In genomic region chr13:112398347-112398746, GRCh38 we compare ENCODE assay signal across 14 cellular contexts. TPM values are rescaled to one million over a fixed set of nuclear protein-coding genes. Genes with fewer than 3 reads are reported as not detected.
DNase-seq lines count a peak whose midpoint lies in the region; ATAC-seq, FAIRE-seq and TF ChIP-seq lines count a peak whose summit lies in the region.
"Not testable (repeated sequence)": the region's sequence is repeated elsewhere in the genome, so short reads cannot be mapped to it uniquely, and the experiment has no call there.
"Had no signal": no experiment of that assay in that cellular context is flagged by ENCODE, and none has a peak within 500 bp of the region (broad histone marks: within the 10 kb centered on the region; RNA-seq: fewer than 3 reads in every experiment).

No MANE protein-coding gene starts in this region.

- H3K9me1 ChIP-seq in K562 (ENCODE audit: control insufficient read depth, insufficient read depth, low read length); keratinocyte (ENCODE audit: control insufficient read depth, extremely low read depth, insufficient read depth, low read length): not testable (repeated sequence)

- TF ChIP-seq CTCF in RWPE2 (IDR thresholded peaks at IDR 0.05; ENCODE audit: poor library complexity, severe bottlenecking); K562 (IDR thresholded peaks at IDR 0.05 in 2 of 3, conservative IDR thresholded peaks at IDR 0.05 in 1 of 3; ENCODE audit: insufficient read depth in 2 of 3, low read depth in 1 of 3, low read length in 3 of 3); keratinocyte (optimal IDR thresholded peaks at IDR 0.05 in 1 of 3, IDR thresholded peaks at IDR 0.05 in 1 of 3, conservative IDR thresholded peaks at IDR 0.05 in 1 of 3; ENCODE audit: extremely low read depth in 1 of 3, insufficient read depth in 2 of 3, low read length in 3 of 3): not testable (repeated sequence)

- not testable (repeated sequence) for H3K4me3 Mint-ChIP-seq in activated T-cell treated with anti-CD3 and anti-CD28 coated beads, Interleukin-2, amount 50 U/mL, for 72 hours

- not testable (repeated sequence) for BruUV-seq in K562 (replicated peaks; lab: Mats Ljungman, UMichigan)

- WGBS in K562 (ENCODE audit: insufficient coverage, low coverage, missing lambda C conversion rate) = 0% methylated on average over 5 of the region's 6 CpGs

- H3K36me3 ChIP-seq in RWPE2 (ENCODE audit: low read depth); K562 (ENCODE audit: control insufficient read depth, insufficient read depth, low read length); keratinocyte (ENCODE audit: control insufficient read depth in 2 of 2, extremely low read depth in 1 of 2, insufficient read depth in 2 of 2, low read length in 2 of 2): not testable (repeated sequence)

- H3K36me3 Mint-ChIP-seq in activated T-cell treated with anti-CD3 and anti-CD28 coated beads, Interleukin-2, amount 50 U/mL, for 72 hours (ENCODE audit: insufficient read depth in 2 of 2) = not testable (repeated sequence)

- CTCF ChIA-PET in K562 (lab: Yijun Ruan, JAX; ENCODE audit: low intra/inter-chr PET ratio) = not testable (repeated sequence)

- H2AFZ ChIP-seq in K562 (ENCODE audit: low read depth, low read length); keratinocyte (ENCODE audit: control insufficient read depth, low read length): not testable (repeated sequence)

- not testable (repeated sequence) for H3K4me3 ChIP-seq in RWPE2 (ENCODE audit: severe bottlenecking); K562; keratinocyte (ENCODE audit: control insufficient read depth in 2 of 3, extremely low read depth in 1 of 3, insufficient read depth in 2 of 3, low read depth in 1 of 3, low read length in 3 of 3)

- not testable (repeated sequence) for TF ChIP-seq EP300 in K562 (IDR thresholded peaks at IDR 0.05; ENCODE audit: low read length)

- not testable (repeated sequence) for H4K20me1 ChIP-seq in K562 (replicated peaks; ENCODE audit: control insufficient read depth, insufficient read depth, low read length); keratinocyte (ENCODE audit: control insufficient read depth, extremely low read depth, insufficient read depth, low read length)

- not testable (repeated sequence) for H3K4me2 ChIP-seq in K562 (ENCODE audit: insufficient read depth, low read length); keratinocyte (ENCODE audit: control insufficient read depth, extremely low read depth, insufficient read depth, low read depth, low read length)

- not testable (repeated sequence) for H3K4me1 ChIP-seq in RWPE2 (ENCODE audit: insufficient read depth, poor library complexity, severe bottlenecking); K562 (replicated peaks in 1 of 2; ENCODE audit: control insufficient read depth in 2 of 2, insufficient read depth in 2 of 2, low read length in 2 of 2); keratinocyte (ENCODE audit: control insufficient read depth, extremely low read depth, insufficient read depth, low read length)

- not testable (repeated sequence) for H3K27me3 ChIP-seq in RWPE2 (ENCODE audit: insufficient read depth, poor library complexity, severe bottlenecking); K562 (ENCODE audit: control insufficient read depth in 2 of 2, insufficient read depth in 2 of 2, low read length in 2 of 2); keratinocyte (ENCODE audit: control insufficient read depth, extremely low read depth, insufficient read depth, low read length)

- not testable (repeated sequence) for H3K27ac ChIP-seq in RWPE2 (ENCODE audit: poor library complexity, severe bottlenecking); K562 (ENCODE audit: extremely low read depth, low read depth, low read length); keratinocyte (ENCODE audit: control insufficient read depth, insufficient read depth, low read length)

- intact Hi-C loops in K562 (cut with micrococcal nuclease) = not testable (repeated sequence)

- H3K27me3 Mint-ChIP-seq in activated T-cell treated with anti-CD3 and anti-CD28 coated beads, Interleukin-2, amount 50 U/mL, for 72 hours (ENCODE audit: low read depth) = not testable (repeated sequence)

- dilution Hi-C loops in keratinocyte (cut with MboI; ENCODE audit: extremely low pct_ligation_motif_present, low sequenced_read_pairs) = not testable (repeated sequence)

- FAIRE-seq in K562 (lab: Jason Lieb, UNC) (peak; percentile 93), keratinocyte (lab: Jason Lieb, UNC) (peak; percentile 97)

- POLR2A ChIA-PET in K562 (lab: Yijun Ruan, JAX) = not testable (repeated sequence)

- ATAC-seq in GM18520 (IDR thresholded peaks at IDR 0.05; ENCODE audit: unreplicated experiment) (peak; percentile 53), GM21619 (IDR thresholded peaks at IDR 0.05; ENCODE audit: unreplicated experiment) (peak; percentile 58), HG03442 (IDR thresholded peaks at IDR 0.05; ENCODE audit: unreplicated experiment) (peak; percentile 65), RWPE2 (ENCODE audit: low read depth) (peak; percentile 54; the same call in 2 of the 3 replicates)
- ATAC-seq in activated T-cell treated with anti-CD3 and anti-CD28 coated beads, Interleukin-2, amount 50 U/mL, for 72 hours (replicated peaks in 1 of 2) = peak; percentile 87 to 89
- not testable (repeated sequence) for ATAC-seq in K562

- not testable (repeated sequence) for H3K4me1 Mint-ChIP-seq in activated T-cell treated with anti-CD3 and anti-CD28 coated beads, Interleukin-2, amount 50 U/mL, for 72 hours (ENCODE audit: low read depth)

- TF ChIP-seq POLR2A in K562 (conservative IDR thresholded peaks at IDR 0.05) = not testable (repeated sequence)

- H3K79me2 ChIP-seq in K562 (ENCODE audit: control insufficient read depth, insufficient read depth, low read length); keratinocyte (ENCODE audit: control insufficient read depth, insufficient read depth, low read length): not testable (repeated sequence)

- not testable (repeated sequence) for DNase-seq in RWPE2 (ENCODE audit: low spot score); activated T-cell treated with anti-CD3 and anti-CD28 coated beads, Interleukin-2, amount 50 U/mL, for 72 hours; K562 (ENCODE audit: extremely low read depth in 1 of 4, low spot score in 3 of 4); keratinocyte (ENCODE audit: low read depth, low spot score)

- TF ChIP-seq RAD21 in K562 (CRISPR knock-in tag; conservative IDR thresholded peaks at IDR 0.05 in 1 of 2, IDR thresholded peaks at IDR 0.05 in 1 of 2) = not testable (repeated sequence)

- in situ Hi-C loops in K562 (cut with MboI) = loop anchor here (10.0 kb wide), 1 partner anchor 1444 kb away; no protein-coding TSS in a partner anchor

- H3K9ac ChIP-seq in K562 (ENCODE audit: insufficient read depth in 1 of 2, low read depth in 2 of 2, low read length in 2 of 2); keratinocyte (ENCODE audit: control insufficient read depth, extremely low read depth, insufficient read depth, low read length): not testable (repeated sequence)

- H3K9me3 Mint-ChIP-seq in activated T-cell treated with anti-CD3 and anti-CD28 coated beads, Interleukin-2, amount 50 U/mL, for 72 hours = not testable (repeated sequence)

- H3K9me3 ChIP-seq in RWPE2 (ENCODE audit: severe bottlenecking); K562 (replicated peaks; ENCODE audit: control insufficient read depth, insufficient read depth, low read depth, low read length); keratinocyte (ENCODE audit: control insufficient read depth, low read depth, low read length): not testable (repeated sequence)

- H3K27ac Mint-ChIP-seq in activated T-cell treated with anti-CD3 and anti-CD28 coated beads, Interleukin-2, amount 50 U/mL, for 72 hours = not testable (repeated sequence)

RNA-seq across cellular contexts. Expression of gene SPACA7, which starts 22.2 kb away (rescaled TPM):
- total RNA-seq in activated T-cell treated with anti-CD3 and anti-CD28 coated beads, Interleukin-2, amount 50 U/mL, for 72 hours = not detected
- total RNA-seq in K562 (2011; cell fraction: chromatin; rRNA removed; ENCODE audit: low replicate concordance) = not detected in 2 replicates
- not detected in 2 replicates for total RNA-seq in K562 (2011; cell fraction: nucleolus; rRNA removed)
- total RNA-seq in K562 (2011; cell fraction: nucleoplasm; rRNA removed) = not detected in 2 replicates
- not detected in 2 replicates for total RNA-seq in K562 (2014; rRNA removed)
- not detected in 2 replicates for total RNA-seq in K562 (2014; rRNA removed; fragmentation: Illumina TruSeq; extraction: Trizol)
- not detected in 2 replicates for total RNA-seq in K562 (2015; rRNA removed; fragmentation: Illumina TruSeq; extraction: Trizol)
- not detected in 2 replicates for total RNA-seq in K562 (2021)
- polyA plus RNA-seq in K562 (2011; rRNA removed) = not detected in 2 replicates
- polyA plus RNA-seq in K562 (2011; cell fraction: cytosol; rRNA removed) = not detected in 2 replicates
- polyA plus RNA-seq in K562 (2011; cell fraction: nucleus; rRNA removed) = not detected in 2 replicates
- polyA plus RNA-seq in K562 (2012) = not detected in 2 replicates
- polyA plus RNA-seq in K562 (2014; fragmentation: Illumina TruSeq; extraction: Trizol) = not detected in 2 replicates
- polyA plus RNA-seq in K562 (2014; fragmentation: Nextera tagmentation; extraction: Ambion mirVana) = not detected
- not detected in 2 replicates for polyA plus RNA-seq in K562 (2014; rRNA removed)
- not detected in 2 replicates for polyA minus RNA-seq in K562 (2011; rRNA and poly(A)+ RNA removed)
- not detected in 2 replicates for polyA minus RNA-seq in K562 (2011; cell fraction: cytosol; rRNA and poly(A)+ RNA removed)
- not detected in 2 replicates for polyA minus RNA-seq in K562 (2011; cell fraction: nucleus; rRNA and poly(A)+ RNA removed)
- not detected in 3 replicates for polyA plus RNA-seq in keratinocyte
- not detected for polyA plus RNA-seq in keratinocyte (2011; ENCODE audit: low read depth)
- not detected in 2 replicates for polyA plus RNA-seq in keratinocyte (2011; cell fraction: cytosol; rRNA removed)
- not detected in 2 replicates for polyA plus RNA-seq in keratinocyte (2011; cell fraction: nucleus; rRNA removed)
- polyA plus RNA-seq in keratinocyte (2012; ENCODE audit: low replicate concordance) = not detected in 2 replicates
- polyA minus RNA-seq in keratinocyte = not detected in 3 replicates
- polyA minus RNA-seq in keratinocyte (2011; cell fraction: cytosol; rRNA and poly(A)+ RNA removed) = not detected
- not detected in 2 replicates for polyA minus RNA-seq in keratinocyte (2011; cell fraction: nucleus; rRNA and poly(A)+ RNA removed)
- total RNA-seq: CD4-positive, CD25-positive, alpha-beta regulatory T cell; GM23338; IMR-90; PC-9; SK-MEL-5; T-cell had no signal
- polyA plus RNA-seq: AG04450; CD4-positive, CD25-positive, alpha-beta regulatory T cell; GM23338; IMR-90 had no signal
